1 cellular context compared by ENCODE assay signal in the genomic region with DNA sequence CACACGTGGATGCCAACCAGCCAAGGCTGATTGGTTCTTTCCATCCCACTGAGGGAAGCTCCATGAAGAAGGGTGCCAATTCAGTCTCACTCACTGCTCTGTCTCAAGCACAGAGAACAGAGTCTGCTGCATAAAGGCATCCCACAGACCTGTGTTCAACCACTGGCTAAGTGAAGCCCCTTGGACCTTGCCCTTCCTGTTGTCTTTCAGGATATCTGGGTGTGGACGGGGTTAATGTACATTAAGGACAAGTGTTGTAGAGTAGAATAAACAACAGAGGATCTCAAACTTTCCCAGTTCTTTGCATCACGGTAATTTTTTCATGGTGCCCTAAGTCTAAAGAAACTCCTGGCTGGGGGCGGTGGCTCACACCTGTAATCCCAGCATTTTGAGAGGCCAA.
TF ChIP-seq lines count a peak whose summit lies in the region.

No MANE protein-coding gene starts in this region.

TF ChIP-seq in HepG2, 621 proteins besides CTCF, POLR2A, EP300 and RAD21 (continued from another document and continues in another):
- TF ChIP-seq, protein P1, sequence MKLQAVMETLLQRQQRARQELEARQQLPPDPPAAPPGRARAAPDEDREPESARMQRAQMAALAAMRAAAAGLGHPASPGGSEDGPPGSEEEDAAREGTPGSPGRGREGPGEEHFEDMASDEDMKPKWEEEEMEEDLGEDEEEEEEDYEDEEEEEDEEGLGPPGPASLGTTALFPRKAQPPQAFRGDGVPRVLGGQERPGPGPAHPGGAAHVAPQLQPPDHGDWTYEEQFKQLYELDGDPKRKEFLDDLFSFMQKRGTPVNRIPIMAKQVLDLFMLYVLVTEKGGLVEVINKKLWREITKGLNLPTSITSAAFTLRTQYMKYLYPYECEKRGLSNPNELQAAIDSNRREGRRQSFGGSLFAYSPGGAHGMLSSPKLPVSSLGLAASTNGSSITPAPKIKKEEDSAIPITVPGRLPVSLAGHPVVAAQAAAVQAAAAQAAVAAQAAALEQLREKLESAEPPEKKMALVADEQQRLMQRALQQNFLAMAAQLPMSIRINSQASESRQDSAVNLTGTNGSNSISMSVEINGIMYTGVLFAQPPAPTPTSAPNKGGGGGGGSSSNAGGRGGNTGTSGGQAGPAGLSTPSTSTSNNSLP (IDR thresholded peaks at IDR 0.05; ENCODE audit: low read depth, low read length) = no peak
- TF ChIP-seq BRCA1 (CRISPR knock-in tag; IDR thresholded peaks at IDR 0.05) = no peak
- no peak for TF ChIP-seq PRDM10 (CRISPR knock-in tag; IDR thresholded peaks at IDR 0.05; ENCODE audit: low read depth)
- TF ChIP-seq, protein P2, sequence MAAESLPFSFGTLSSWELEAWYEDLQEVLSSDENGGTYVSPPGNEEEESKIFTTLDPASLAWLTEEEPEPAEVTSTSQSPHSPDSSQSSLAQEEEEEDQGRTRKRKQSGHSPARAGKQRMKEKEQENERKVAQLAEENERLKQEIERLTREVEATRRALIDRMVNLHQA (CRISPR knock-in tag; IDR thresholded peaks at IDR 0.05) = no peak
- TF ChIP-seq ZNF431 (CRISPR knock-in tag; IDR thresholded peaks at IDR 0.05; ENCODE audit: borderline replicate concordance, low read depth) = no peak
- TF ChIP-seq SRSF9 (IDR thresholded peaks at IDR 0.05; ENCODE audit: borderline replicate concordance, insufficient read depth, low read depth, low read length, poor library complexity, severe bottlenecking) = no peak
- TF ChIP-seq ZBTB7A (CRISPR knock-in tag; IDR thresholded peaks at IDR 0.05) = 0 out of 2 replicates have a peak, but pooled peaks have one; percentile 26
- no peak for TF ChIP-seq MAF1 (CRISPR knock-in tag; IDR thresholded peaks at IDR 0.05; ENCODE audit: borderline replicate concordance)
- TF ChIP-seq NFIB (CRISPR knock-in tag; IDR thresholded peaks at IDR 0.05; ENCODE audit: borderline replicate concordance) = no peak
- TF ChIP-seq ZFP62 (CRISPR knock-in tag; IDR thresholded peaks at IDR 0.05) = no peak
- TF ChIP-seq ZMAT5 (CRISPR knock-in tag; IDR thresholded peaks at IDR 0.05; ENCODE audit: borderline replicate concordance, low read depth) = no peak
- no peak for TF ChIP-seq MAFF (IDR thresholded peaks at IDR 0.05; ENCODE audit: low read depth, low read length)
- 0 out of 2 replicates have a peak, but pooled peaks have one; percentile 18 for TF ChIP-seq HHEX (CRISPR knock-in tag; IDR thresholded peaks at IDR 0.05)
- no peak for TF ChIP-seq PRPF4 (IDR thresholded peaks at IDR 0.05; ENCODE audit: low read depth, low read length, poor library complexity, severe bottlenecking)
- no peak for TF ChIP-seq ETV6 (CRISPR knock-in tag; conservative IDR thresholded peaks at IDR 0.05)
- no peak for TF ChIP-seq ISX (CRISPR knock-in tag; conservative IDR thresholded peaks at IDR 0.05)
- TF ChIP-seq, protein P3, sequence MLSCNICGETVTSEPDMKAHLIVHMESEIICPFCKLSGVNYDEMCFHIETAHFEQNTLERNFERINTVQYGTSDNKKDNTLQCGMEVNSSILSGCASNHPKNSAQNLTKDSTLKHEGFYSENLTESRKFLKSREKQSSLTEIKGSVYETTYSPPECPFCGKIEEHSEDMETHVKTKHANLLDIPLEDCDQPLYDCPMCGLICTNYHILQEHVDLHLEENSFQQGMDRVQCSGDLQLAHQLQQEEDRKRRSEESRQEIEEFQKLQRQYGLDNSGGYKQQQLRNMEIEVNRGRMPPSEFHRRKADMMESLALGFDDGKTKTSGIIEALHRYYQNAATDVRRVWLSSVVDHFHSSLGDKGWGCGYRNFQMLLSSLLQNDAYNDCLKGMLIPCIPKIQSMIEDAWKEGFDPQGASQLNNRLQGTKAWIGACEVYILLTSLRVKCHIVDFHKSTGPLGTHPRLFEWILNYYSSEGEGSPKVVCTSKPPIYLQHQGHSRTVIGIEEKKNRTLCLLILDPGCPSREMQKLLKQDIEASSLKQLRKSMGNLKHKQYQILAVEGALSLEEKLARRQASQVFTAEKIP (CRISPR knock-in tag; IDR thresholded peaks at IDR 0.05; ENCODE audit: borderline replicate concordance) = no peak
- TF ChIP-seq ZNF670 (CRISPR knock-in tag; IDR thresholded peaks at IDR 0.05; ENCODE audit: borderline replicate concordance) = no peak
- TF ChIP-seq, protein P4, sequence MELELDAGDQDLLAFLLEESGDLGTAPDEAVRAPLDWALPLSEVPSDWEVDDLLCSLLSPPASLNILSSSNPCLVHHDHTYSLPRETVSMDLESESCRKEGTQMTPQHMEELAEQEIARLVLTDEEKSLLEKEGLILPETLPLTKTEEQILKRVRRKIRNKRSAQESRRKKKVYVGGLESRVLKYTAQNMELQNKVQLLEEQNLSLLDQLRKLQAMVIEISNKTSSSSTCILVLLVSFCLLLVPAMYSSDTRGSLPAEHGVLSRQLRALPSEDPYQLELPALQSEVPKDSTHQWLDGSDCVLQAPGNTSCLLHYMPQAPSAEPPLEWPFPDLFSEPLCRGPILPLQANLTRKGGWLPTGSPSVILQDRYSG (CRISPR knock-in tag; IDR thresholded peaks at IDR 0.05) = no peak
- no peak for TF ChIP-seq ZBTB34 (CRISPR knock-in tag; IDR thresholded peaks at IDR 0.05)
- TF ChIP-seq, protein P5, sequence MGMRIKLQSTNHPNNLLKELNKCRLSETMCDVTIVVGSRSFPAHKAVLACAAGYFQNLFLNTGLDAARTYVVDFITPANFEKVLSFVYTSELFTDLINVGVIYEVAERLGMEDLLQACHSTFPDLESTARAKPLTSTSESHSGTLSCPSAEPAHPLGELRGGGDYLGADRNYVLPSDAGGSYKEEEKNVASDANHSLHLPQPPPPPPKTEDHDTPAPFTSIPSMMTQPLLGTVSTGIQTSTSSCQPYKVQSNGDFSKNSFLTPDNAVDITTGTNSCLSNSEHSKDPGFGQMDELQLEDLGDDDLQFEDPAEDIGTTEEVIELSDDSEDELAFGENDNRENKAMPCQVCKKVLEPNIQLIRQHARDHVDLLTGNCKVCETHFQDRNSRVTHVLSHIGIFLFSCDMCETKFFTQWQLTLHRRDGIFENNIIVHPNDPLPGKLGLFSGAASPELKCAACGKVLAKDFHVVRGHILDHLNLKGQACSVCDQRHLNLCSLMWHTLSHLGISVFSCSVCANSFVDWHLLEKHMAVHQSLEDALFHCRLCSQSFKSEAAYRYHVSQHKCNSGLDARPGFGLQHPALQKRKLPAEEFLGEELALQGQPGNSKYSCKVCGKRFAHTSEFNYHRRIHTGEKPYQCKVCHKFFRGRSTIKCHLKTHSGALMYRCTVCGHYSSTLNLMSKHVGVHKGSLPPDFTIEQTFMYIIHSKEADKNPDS (CRISPR knock-in tag; IDR thresholded peaks at IDR 0.05) = no peak
- TF ChIP-seq KMT2A (CRISPR knock-in tag; IDR thresholded peaks at IDR 0.05) = no peak
- no peak for TF ChIP-seq ZNF773 (CRISPR knock-in tag; IDR thresholded peaks at IDR 0.05; ENCODE audit: borderline replicate concordance)
- no peak for TF ChIP-seq ZNF597 (CRISPR knock-in tag; IDR thresholded peaks at IDR 0.05)
- TF ChIP-seq ZNF569 (CRISPR knock-in tag; IDR thresholded peaks at IDR 0.05; ENCODE audit: borderline replicate concordance) = no peak
- no peak for TF ChIP-seq KLF6 (CRISPR knock-in tag; IDR thresholded peaks at IDR 0.05)
- no peak for TF ChIP-seq ZFAT (CRISPR knock-in tag; conservative IDR thresholded peaks at IDR 0.05)
- no peak for TF ChIP-seq POLR2AphosphoS2 (IDR thresholded peaks at IDR 0.05; ENCODE audit: low read depth, low read length)
- no peak for TF ChIP-seq CCAR2 (optimal IDR thresholded peaks at IDR 0.05; ENCODE audit: low read depth, low read length)
- TF ChIP-seq, protein P6, sequence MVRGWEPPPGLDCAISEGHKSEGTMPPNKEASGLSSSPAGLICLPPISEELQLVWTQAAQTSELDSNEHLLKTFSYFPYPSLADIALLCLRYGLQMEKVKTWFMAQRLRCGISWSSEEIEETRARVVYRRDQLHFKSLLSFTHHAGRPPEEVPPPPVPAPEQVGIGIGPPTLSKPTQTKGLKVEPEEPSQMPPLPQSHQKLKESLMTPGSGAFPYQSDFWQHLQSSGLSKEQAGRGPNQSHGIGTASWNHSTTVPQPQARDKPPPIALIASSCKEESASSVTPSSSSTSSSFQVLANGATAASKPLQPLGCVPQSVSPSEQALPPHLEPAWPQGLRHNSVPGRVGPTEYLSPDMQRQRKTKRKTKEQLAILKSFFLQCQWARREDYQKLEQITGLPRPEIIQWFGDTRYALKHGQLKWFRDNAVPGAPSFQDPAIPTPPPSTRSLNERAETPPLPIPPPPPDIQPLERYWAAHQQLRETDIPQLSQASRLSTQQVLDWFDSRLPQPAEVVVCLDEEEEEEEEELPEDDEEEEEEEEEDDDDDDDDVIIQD (CRISPR knock-in tag; IDR thresholded peaks at IDR 0.05; ENCODE audit: low read depth) = no peak
- no peak for TF ChIP-seq HOXA7 (CRISPR knock-in tag; IDR thresholded peaks at IDR 0.05)
- peak; percentile 66 for TF ChIP-seq FOXA3 (CRISPR knock-in tag; IDR thresholded peaks at IDR 0.05)
- TF ChIP-seq, protein P7, sequence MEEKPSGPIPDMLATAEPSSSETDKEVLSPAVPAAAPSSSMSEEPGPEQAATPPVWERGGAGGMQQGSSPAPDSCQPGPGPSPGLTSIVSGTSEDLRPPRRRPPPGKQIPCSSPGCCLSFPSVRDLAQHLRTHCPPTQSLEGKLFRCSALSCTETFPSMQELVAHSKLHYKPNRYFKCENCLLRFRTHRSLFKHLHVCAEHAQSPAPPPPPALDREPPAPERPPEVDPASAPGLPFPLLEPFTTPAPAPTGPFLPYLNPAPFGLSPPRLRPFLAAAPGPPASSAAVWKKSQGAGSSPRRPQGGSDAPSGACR (CRISPR knock-in tag; IDR thresholded peaks at IDR 0.05) = no peak
- peak; percentile 42; the same call in 1 of the 2 replicates for TF ChIP-seq MED1 (CRISPR knock-in tag; IDR thresholded peaks at IDR 0.05)
- no peak for TF ChIP-seq TMF1 (CRISPR knock-in tag; IDR thresholded peaks at IDR 0.05; ENCODE audit: low read depth)
- TF ChIP-seq ZSCAN5A (CRISPR knock-in tag; IDR thresholded peaks at IDR 0.05; ENCODE audit: borderline replicate concordance) = no peak
- TF ChIP-seq AHR (CRISPR knock-in tag; IDR thresholded peaks at IDR 0.05) = no peak
- no peak for TF ChIP-seq ZNF674 (CRISPR knock-in tag; IDR thresholded peaks at IDR 0.05; ENCODE audit: low read depth)
- TF ChIP-seq ZNF850 (CRISPR knock-in tag; conservative IDR thresholded peaks at IDR 0.05) = no peak
- TF ChIP-seq KLF16 (CRISPR knock-in tag; IDR thresholded peaks at IDR 0.05) = no peak
- TF ChIP-seq, protein P8, sequence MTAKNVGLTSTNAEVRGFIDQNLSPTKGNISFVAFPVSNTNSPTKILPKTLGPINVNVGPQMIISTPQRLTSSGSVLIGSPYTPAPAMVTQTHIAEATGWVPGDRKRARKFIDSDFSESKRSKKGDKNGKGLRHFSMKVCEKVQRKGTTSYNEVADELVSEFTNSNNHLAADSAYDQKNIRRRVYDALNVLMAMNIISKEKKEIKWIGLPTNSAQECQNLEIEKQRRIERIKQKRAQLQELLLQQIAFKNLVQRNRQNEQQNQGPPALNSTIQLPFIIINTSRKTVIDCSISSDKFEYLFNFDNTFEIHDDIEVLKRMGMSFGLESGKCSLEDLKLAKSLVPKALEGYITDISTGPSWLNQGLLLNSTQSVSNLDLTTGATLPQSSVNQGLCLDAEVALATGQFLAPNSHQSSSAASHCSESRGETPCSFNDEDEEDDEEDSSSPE (CRISPR knock-in tag; IDR thresholded peaks at IDR 0.05) = no peak
- no peak for TF ChIP-seq GFI1 (CRISPR knock-in tag; IDR thresholded peaks at IDR 0.05; ENCODE audit: borderline replicate concordance)
